In the genomic region with DNA sequence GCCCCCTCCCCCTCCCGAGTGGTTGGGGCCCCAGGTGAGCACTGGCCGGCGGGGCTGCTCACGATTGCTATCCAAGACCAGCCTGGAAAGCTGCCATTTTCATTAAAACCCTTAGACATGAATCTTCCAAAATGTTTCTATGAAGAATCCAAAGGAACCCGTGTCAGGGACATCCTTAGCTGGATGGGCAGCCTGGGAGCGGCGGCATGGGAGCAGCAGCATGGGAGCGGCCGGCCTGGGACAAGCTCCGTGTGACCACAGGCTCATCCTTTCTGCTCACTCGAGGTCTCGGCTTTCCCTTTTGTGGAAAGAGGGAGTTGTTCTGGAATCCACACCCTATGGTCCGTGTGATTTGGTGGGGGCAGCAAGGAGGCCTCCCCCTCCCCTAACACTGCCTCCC, we compare ENCODE assay signal across 20 cellular contexts.
"Had no signal": no experiment of that assay in that cellular context is flagged by ENCODE, and none has a peak within 500 bp of the region (broad histone marks: within the 10 kb centered on the region; RNA-seq: fewer than 3 reads in every experiment).

No MANE protein-coding gene starts in this region.

- H3K36me3 Mint-ChIP-seq: memory B cell; natural killer cell treated with Interleukin-12 subunit alpha and Interleukin-12 subunit beta and Interleukin-15 and Interleukin-18, amount 100 ng/mL, for 72 hours had no signal

- H3K9me3 Mint-ChIP-seq: effector memory CD8-positive, alpha-beta T cell; natural killer cell treated with Interleukin-12 subunit alpha and Interleukin-12 subunit beta and Interleukin-15 and Interleukin-18, amount 100 ng/mL, for 72 hours had no signal

- H3K4me3 ChIP-seq: esophagus muscularis mucosa, gastrocnemius medialis, left lung, lower lobe of right lung, psoas muscle, stomach, thoracic aorta, transverse colon had no signal

- DNase-seq: effector memory CD8-positive, alpha-beta T cell; gastrocnemius medialis; islet precursor cell; lower lobe of right lung; midbrain; psoas muscle; retina; stimulated activated CD4-positive, alpha-beta T cell treated with anti-CD3 and anti-CD28 coated beads, Interleukin-12 subunit alpha, Interleukin-12 subunit beta, amount 100 ng/mL, for 4 hours; stimulated activated naive CD4-positive, alpha-beta T cell; stomach; substantia nigra; transverse colon had no signal

- ATAC-seq: effector memory CD8-positive, alpha-beta T cell; gastrocnemius medialis; left lung; lower lobe of right lung; natural killer cell treated with Interleukin-12 subunit alpha and Interleukin-12 subunit beta and Interleukin-15 and Interleukin-18, amount 100 ng/mL, for 72 hours; psoas muscle; sciatic nerve had no signal

- H3K9me3 ChIP-seq: gastrocnemius medialis, psoas muscle, thoracic aorta had no signal

- H3K4me3 Mint-ChIP-seq: dendritic cell treated with granulocyte-macrophage colony-stimulating factor and Interleukin-4, amounts not matched to agents 40 ng/mL and 50 ng/mL, for 4 days; effector memory CD8-positive, alpha-beta T cell; memory B cell; natural killer cell treated with Interleukin-12 subunit alpha and Interleukin-12 subunit beta and Interleukin-15 and Interleukin-18, amount 100 ng/mL, for 72 hours had no signal

- H3K27ac Mint-ChIP-seq: dendritic cell treated with granulocyte-macrophage colony-stimulating factor and Interleukin-4, amounts not matched to agents 40 ng/mL and 50 ng/mL, for 4 days; memory B cell; natural killer cell treated with Interleukin-12 subunit alpha and Interleukin-12 subunit beta and Interleukin-15 and Interleukin-18, amount 100 ng/mL, for 72 hours had no signal

- H3K36me3 ChIP-seq: esophagus muscularis mucosa, gastrocnemius medialis, left lung, lower lobe of right lung, stomach, thoracic aorta, transverse colon had no signal

- H3K27me3 ChIP-seq: esophagus muscularis mucosa, gastrocnemius medialis, left lung, stomach, transverse colon had no signal

- H3K27me3 Mint-ChIP-seq: effector memory CD8-positive, alpha-beta T cell; memory B cell; natural killer cell treated with Interleukin-12 subunit alpha and Interleukin-12 subunit beta and Interleukin-15 and Interleukin-18, amount 100 ng/mL, for 72 hours had no signal

- H3K27ac ChIP-seq: epithelial cell of prostate, esophagus muscularis mucosa, gastrocnemius medialis, left lung, lower lobe of right lung, thoracic aorta, transverse colon had no signal
